In genomic region chr1:238722812-238723211, GRCh38 we compare ENCODE assay signal across 1 cellular context.
TF ChIP-seq lines count a peak whose summit lies in the region.

No MANE protein-coding gene starts in this region.

TF ChIP-seq in GM12878, 131 proteins besides CTCF, POLR2A, EP300 and RAD21 (continued from another document):
- TF ChIP-seq USF2 (IDR thresholded peaks at IDR 0.05; ENCODE audit: borderline replicate concordance, low read depth, low read length) (no peak), BMI1 (IDR thresholded peaks at IDR 0.05; ENCODE audit: borderline replicate concordance) (no peak), NBN (IDR thresholded peaks at IDR 0.05) (no peak), IRF3 (IDR thresholded peaks at IDR 0.05) (no peak), MAX (IDR thresholded peaks at IDR 0.05; ENCODE audit: low read depth, low read length) (no peak), LARP7 (IDR thresholded peaks at IDR 0.05) (no peak), PAX8 (IDR thresholded peaks at IDR 0.05) (no peak), E4F1 (IDR thresholded peaks at IDR 0.05; ENCODE audit: borderline replicate concordance, partially characterized antibody) (no peak), RCOR1 (conservative IDR thresholded peaks at IDR 0.05; ENCODE audit: low read depth, low read length) (no peak), GATAD2B (conservative IDR thresholded peaks at IDR 0.05; ENCODE audit: low read depth) (no peak)
